30 cellular contexts compared by ENCODE assay signal in the genomic region with DNA sequence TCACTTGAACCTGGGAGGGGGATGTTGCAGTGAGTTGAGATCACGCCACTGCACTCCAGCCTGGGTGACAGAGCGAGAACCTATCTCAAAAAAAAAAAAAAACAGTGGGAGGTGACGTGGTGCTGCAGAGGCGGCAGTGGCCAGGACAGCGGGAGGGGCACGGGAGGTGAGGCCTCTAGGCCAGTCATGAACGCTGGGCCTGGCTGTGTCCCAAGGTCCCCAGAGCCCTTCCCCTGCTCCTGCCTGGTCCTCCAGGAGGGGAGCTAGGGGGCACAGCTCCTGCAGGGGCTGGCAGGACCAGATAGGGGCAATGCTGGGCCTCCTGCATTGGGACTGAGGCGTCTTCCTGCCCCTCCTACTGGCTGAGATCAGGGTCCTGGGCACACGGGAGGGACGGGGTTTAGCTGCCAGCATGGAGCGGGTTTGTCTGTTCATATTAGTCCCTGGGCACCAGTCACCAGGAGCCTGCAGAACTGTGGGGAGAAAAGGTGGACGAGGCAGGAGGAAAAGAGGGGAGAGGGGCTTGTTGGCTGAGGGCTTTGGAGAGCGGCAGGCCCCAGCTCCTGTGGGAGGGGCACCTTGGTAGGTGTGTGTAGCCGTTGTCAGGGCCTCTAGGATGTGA. TPM values are rescaled to one million over a fixed set of nuclear protein-coding genes. Genes with fewer than 3 reads are reported as not detected.
DNase-seq lines count a peak whose midpoint lies in the region; ATAC-seq, FAIRE-seq and TF ChIP-seq lines count a peak whose summit lies in the region.
"Had no signal": no experiment of that assay in that cellular context is flagged by ENCODE, and none has a peak within 500 bp of the region (broad histone marks: within the 10 kb centered on the region; RNA-seq: fewer than 3 reads in every experiment).

No MANE protein-coding gene starts in this region.

- no peak for FAIRE-seq in GM12878 (lab: Jason Lieb, UNC)
- FAIRE-seq: D721Med, GM12891 had no signal

- H3K27me3 ChIP-seq in IMR-90 (ENCODE audit: control insufficient read depth, insufficient read depth, low read length) = no peaks in the 10 kb centered on the region
- H3K27me3 ChIP-seq in GM12878 (replicated peaks in 1 of 2; ENCODE audit: control insufficient read depth in 2 of 2, insufficient read depth in 2 of 2, low read length in 1 of 2) = no peaks in the 10 kb centered on the region
- H3K27me3 ChIP-seq in ovary = no peaks in the 10 kb centered on the region
- H3K27me3 ChIP-seq: ascending aorta, cardiac muscle cell, esophagus muscularis mucosa, foreskin keratinocyte, heart left ventricle, upper lobe of left lung had no signal

- H3K4me2 ChIP-seq in IMR-90 (ENCODE audit: low read depth, low read length) = no peak overlapping the region
- no peak overlapping the region for H3K4me2 ChIP-seq in GM12878 (ENCODE audit: control insufficient read depth, insufficient read depth)

- TF ChIP-seq CTCF in IMR-90 (conservative IDR thresholded peaks at IDR 0.05; ENCODE audit: low read depth, low read length) (no peak), GM12878 (IDR thresholded peaks at IDR 0.05 in 2 of 3, conservative IDR thresholded peaks at IDR 0.05 in 1 of 3; ENCODE audit: control insufficient read depth in 2 of 3, extremely low read depth in 1 of 3, insufficient read depth in 1 of 3, low read depth in 3 of 3, low read length in 3 of 3) (no peak), ovary (IDR thresholded peaks at IDR 0.05) (no peak)

- H2AK5ac ChIP-seq in IMR-90 (ENCODE audit: low read depth, low read length) = no peak overlapping the region

- H3K36me3 ChIP-seq in IMR-90 (ENCODE audit: control insufficient read depth, insufficient read depth, low read length) = peaks cover 34% of the 10 kb centered on the region
- peaks cover 0 to 16% of the 10 kb centered on the region in 2 experiments; a peak in 3 of 4 replicates for H3K36me3 ChIP-seq in GM12878 (ENCODE audit: control insufficient read depth in 2 of 2, insufficient read depth in 2 of 2, low read length in 1 of 2)
- H3K36me3 ChIP-seq in ovary = no peaks in the 10 kb centered on the region

- in situ Hi-C loops in IMR-90 (cut with MboI; ENCODE audit: low sequenced_read_pairs) = no loop called here
- in situ Hi-C loops in GM12878 (cut with MboI) = no loop called here
- in situ Hi-C loops in ACHN (cut with HindIII; ENCODE audit: low pct_ligation_motif_present, low pct_unique_long_range_greater_than_20kb, low sequenced_read_pairs) = no loop called here

- H3K79me2 ChIP-seq in GM12878 (ENCODE audit: control insufficient read depth, insufficient read depth, low read length) = peaks cover 30% of the 10 kb centered on the region

- no peak overlapping the region for H3K18ac ChIP-seq in IMR-90 (ENCODE audit: low read depth, low read length)

- peak overlapping the region; percentile 28 for H2AK9ac ChIP-seq in IMR-90 (replicated peaks; ENCODE audit: low read depth, low read length, poor library complexity)

- CTCF ChIA-PET in IMR-90 (lab: Yijun Ruan, JAX) = no interaction called here
- CTCF ChIA-PET in GM12878 (lab: Yijun Ruan, JAX) = interaction anchor here (0.8 kb wide), 1 partner anchor 12 kb away, joined by 4 read pairs; a partner anchor contains a TSS

- TF ChIP-seq POLR2A in IMR-90 (IDR thresholded peaks at IDR 0.05; ENCODE audit: low read depth, low read length) (no peak), GM12878 (IDR thresholded peaks at IDR 0.05; ENCODE audit: low read depth, low read length) (peak; percentile 30; the same call in 1 of the 2 replicates), ovary (IDR thresholded peaks at IDR 0.05) (no peak)

- no peak overlapping the region for H2BK5ac ChIP-seq in IMR-90 (ENCODE audit: low read depth, low read length, poor library complexity, severe bottlenecking)

- dilution Hi-C loops in IMR-90 (cut with HindIII; ENCODE audit: low sequenced_read_pairs, unreplicated experiment) = no loop called here

- RAD21 ChIA-PET in GM12878 (lab: Charles Lee; ENCODE audit: unreplicated experiment) = no interaction called here

- H4K5ac ChIP-seq in IMR-90 (ENCODE audit: low read depth, low read length) = no peak overlapping the region

- no peak overlapping the region for H4K91ac ChIP-seq in IMR-90 (ENCODE audit: insufficient read depth, low read depth, low read length)

- no peak overlapping the region for H3K4ac ChIP-seq in IMR-90 (ENCODE audit: low read depth, low read length)

- H3K9ac ChIP-seq in IMR-90 (ENCODE audit: low read depth, low read length) (no peak overlapping the region), GM12878 (ENCODE audit: control insufficient read depth, insufficient read depth, low read length) (no peak overlapping the region)

- H3K4me1 ChIP-seq in IMR-90 (ENCODE audit: control insufficient read depth, insufficient read depth, low read length) = peaks cover 6% of the 10 kb centered on the region
- H3K4me1 ChIP-seq in GM12878 (ENCODE audit: control insufficient read depth, insufficient read depth, low read length) = peaks cover 8% of the 10 kb centered on the region
- H3K4me1 ChIP-seq in ovary (ENCODE audit: insufficient read depth) = peaks cover 13% of the 10 kb centered on the region
- H3K4me1 ChIP-seq: foreskin keratinocyte had no signal

- intact Hi-C loops in IMR-90 (cut with micrococcal nuclease) (no loop called here), GM12878 (cut with micrococcal nuclease; ENCODE audit: unreplicated experiment) (loop anchor here (10.0 kb wide), 1 partner anchor 223 kb away; a partner anchor contains a TSS), ovary (cut with DNase I) (no loop called here)

- H3K23ac ChIP-seq in IMR-90 (ENCODE audit: low read depth, low read length) = no peak overlapping the region

- H2AFZ ChIP-seq in IMR-90 (replicated peaks; ENCODE audit: low read length, poor library complexity) (no peak overlapping the region), GM12878 (ENCODE audit: control insufficient read depth, low read depth, low read length) (no peak overlapping the region)

- no peak overlapping the region for H3K27ac ChIP-seq in IMR-90 (ENCODE audit: insufficient read depth, low read length)
- no peak overlapping the region for H3K27ac ChIP-seq in GM12878 (ENCODE audit: control insufficient read depth, insufficient read depth)
- H3K27ac ChIP-seq in ovary = no peak overlapping the region
- H3K27ac ChIP-seq: ascending aorta, cardiac muscle cell, esophagus muscularis mucosa, foreskin keratinocyte, upper lobe of left lung had no signal

- no peak overlapping the region for H4K8ac ChIP-seq in IMR-90 (ENCODE audit: low read depth in 2 of 2, low read length in 2 of 2)

- no peak for TF ChIP-seq EP300 in GM12878 (IDR thresholded peaks at IDR 0.05; ENCODE audit: borderline replicate concordance in 1 of 2, control insufficient read depth in 1 of 2, low read depth in 2 of 2, low read length in 2 of 2)
- no peak for TF ChIP-seq EP300 in ovary (IDR thresholded peaks at IDR 0.05)

- no peak overlapping the region for H2BK20ac ChIP-seq in IMR-90 (ENCODE audit: low read depth, low read length)

- no peak overlapping the region for H3K4me3 ChIP-seq in IMR-90 (ENCODE audit: insufficient read depth, low read depth, low read length)
- no peak overlapping the region for H3K4me3 ChIP-seq in GM12878
- no peak overlapping the region for H3K4me3 ChIP-seq in ovary
- H3K4me3 ChIP-seq: ascending aorta, cardiac muscle cell, esophagus muscularis mucosa, heart left ventricle, upper lobe of left lung had no signal

- BruUV-seq in IMR-90 (replicated peaks; lab: Mats Ljungman, UMichigan) (no TSS peak), GM12878 (replicated peaks; lab: Mats Ljungman, UMichigan) (no TSS peak)

- no peak overlapping the region for H3K14ac ChIP-seq in IMR-90 (replicated peaks; ENCODE audit: low read depth, low read length)

- ATAC-seq in IMR-90 (ENCODE audit: low read depth) (no peak), GM12878 (no peak)
- ATAC-seq: foreskin keratinocyte; heart left ventricle; sciatic nerve; SK-N-SH treated with all-trans-retinoic acid at 6 μM for 48 hours; stimulated activated effector memory CD8-positive, alpha-beta T cell treated with anti-CD3 and anti-CD28 coated beads, Interleukin-12 subunit alpha, Interleukin-12 subunit beta, amount 100 ng/mL, for 72 hours; T-helper 17 cell had no signal

- DNase-seq in IMR-90 (no peak), GM12878 (ENCODE audit: low read depth, low spot score) (no peak), ovary (peak in 3 of 5 donors; percentile 23 to 37 (median 31)), DMS 273 (lab: John Stamatoyannopoulos, UW; ENCODE audit: unreplicated experiment) (no peak), ACHN (no peak)
- DNase-seq: activated effector memory CD4-positive, alpha-beta T cell treated with Interleukin-2 at 50 U/mL for 16 hours; CD4-positive, CD25-positive, alpha-beta regulatory T cell; cortex of kidney; EL; endodermal cell; foreskin keratinocyte; heart left ventricle; Kasumi-1; kidney glomerular epithelial cell; OCI-M1; posterior cingulate gyrus; stimulated activated CD4-positive, alpha-beta T cell treated with anti-CD3 and anti-CD28 coated beads, Interleukin-4, amount 100 ng/mL, for 24 hours; T-helper 17 cell had no signal

- 67% methylated on average over 4 of the region's 14 CpGs; no CpG with 5 or more reads in 1 of the 2 experiments for WGBS in IMR-90 (ENCODE audit: extremely low coverage in 2 of 2, insufficient read length in 1 of 2), 2 experiments
- 75% methylated on average over 13 of the region's 14 CpGs for WGBS in GM12878 (ENCODE audit: insufficient coverage, insufficient replicate concordance, low lambda C conversion rate, missing lambda C conversion rate)
- WGBS in ovary, 3 donors = 79 to 83% (median 79%) methylated on average over 14 of the region's 14 CpGs

- POLR2A ChIA-PET in IMR-90 (lab: Charles Lee; ENCODE audit: unreplicated experiment) (interaction anchor here (1.2 kb wide), 1 partner anchor 12 kb away, joined by 4 read pairs; a partner anchor contains a TSS), GM12878 (lab: Charles Lee) (no interaction called here)

- peaks cover 9 to 39% of the 10 kb centered on the region in 2 experiments; a peak in 3 of 4 replicates for H3K79me1 ChIP-seq in IMR-90 (ENCODE audit: low read depth in 1 of 2, low read length in 2 of 2)

- H4K20me1 ChIP-seq in IMR-90 (ENCODE audit: insufficient read depth, low read length) (peaks cover 50% of the 10 kb centered on the region), GM12878 (ENCODE audit: control insufficient read depth, insufficient read depth) (peaks cover 9% of the 10 kb centered on the region; the same call in 1 of the 2 replicates)

- H2BK120ac ChIP-seq in IMR-90 (ENCODE audit: low read depth, low read length) = no peak overlapping the region

- TF ChIP-seq RAD21 in IMR-90 (IDR thresholded peaks at IDR 0.05; ENCODE audit: low read length) (no peak), GM12878 (IDR thresholded peaks at IDR 0.05; ENCODE audit: insufficient read depth, low read depth, low read length) (no peak)

- H3K56ac ChIP-seq in IMR-90 (ENCODE audit: extremely low read depth, insufficient read depth, low read length) = no peak overlapping the region

- peaks cover 4% of the 10 kb centered on the region; the same call in 1 of the 2 replicates for H3K9me1 ChIP-seq in IMR-90 (ENCODE audit: insufficient read depth, low read length)

- H2BK15ac ChIP-seq in IMR-90 (ENCODE audit: low read depth, low read length) = no peak overlapping the region

- H3K9me3 ChIP-seq in IMR-90 (ENCODE audit: control insufficient read depth, insufficient read depth, low read length) (no peaks in the 10 kb centered on the region), GM12878 (replicated peaks; ENCODE audit: control insufficient read depth, insufficient read depth, low read length) (no peaks in the 10 kb centered on the region), ovary (no peaks in the 10 kb centered on the region)
- H3K9me3 ChIP-seq: ascending aorta, esophagus muscularis mucosa, heart left ventricle, upper lobe of left lung had no signal

- SMC1A ChIA-PET in GM12878 (lab: Charles Lee; ENCODE audit: uncharacterized antibody, unreplicated experiment) = no interaction called here

RNA-seq across cellular contexts. Expression of a gene that starts 4.5 kb away (rescaled TPM):
- 3.9 and 4.1 TPM in 2 replicates for total RNA-seq in IMR-90 (2012; rRNA removed)
- polyA plus RNA-seq in IMR-90 (2012; rRNA removed) = 15.6 TPM in 2 replicates
- 4.4 and 11.5 TPM in 2 replicates for polyA plus RNA-seq in IMR-90 (2012; cell fraction: cytosol; rRNA removed)
- polyA plus RNA-seq in IMR-90 (2012; cell fraction: nucleus; rRNA removed; ENCODE audit: low replicate concordance) = 49.0 and 68.0 TPM in 2 replicates
- 19.3 and 24.7 TPM in 2 replicates for total RNA-seq in GM12878 (2013; cell fraction: nucleolus; rRNA removed)
- total RNA-seq in GM12878 (2014; rRNA removed) = 9.7 and 13.4 TPM in 2 replicates
- 4.8 and 5.5 TPM in 2 replicates for total RNA-seq in GM12878 (2014; rRNA removed; fragmentation: Illumina TruSeq; extraction: Trizol)
- total RNA-seq in GM12878 (2021) = 30.6 and 32.2 TPM in 2 replicates
- 7.9 TPM for polyA plus RNA-seq in GM12878 (2011; ENCODE audit: low read depth)
- 5.6 and 9.0 TPM in 2 replicates for polyA plus RNA-seq in GM12878 (2011; rRNA removed)
- 10.8 and 18.3 TPM in 2 replicates for polyA plus RNA-seq in GM12878 (2011; cell fraction: cytosol; rRNA removed)
- 37.2 and 41.6 TPM in 2 replicates for polyA plus RNA-seq in GM12878 (2011; cell fraction: nucleus; rRNA removed)
- polyA plus RNA-seq in GM12878 (2012) = 20.1 and 27.9 TPM in 2 replicates
- polyA plus RNA-seq in GM12878 (2014; fragmentation: Illumina TruSeq; extraction: Trizol) = 4.2 and 8.0 TPM in 2 replicates
- under 1 TPM; 0.34 to 0.95 TPM for polyA plus RNA-seq in GM12878 (2014; fragmentation: Nextera tagmentation; extraction: Ambion mirVana)
- polyA plus RNA-seq in GM12878 (2014; rRNA removed) = 25.9 and 31.2 TPM in 2 replicates
- polyA plus RNA-seq in GM12878 (2016; fragmentation: Nextera tagmentation; extraction: Ambion mirVana) = 1 to 10 TPM; 3.5 to 4.5 TPM
- polyA minus RNA-seq in GM12878 (2011; rRNA and poly(A)+ RNA removed) = 5.4 and 11.6 TPM in 2 replicates
- polyA minus RNA-seq in GM12878 (2011; cell fraction: cytosol; rRNA and poly(A)+ RNA removed) = 6.0 and 10.7 TPM in 2 replicates
- polyA minus RNA-seq in GM12878 (2011; cell fraction: nucleus; rRNA and poly(A)+ RNA removed) = 9.4 and 11.8 TPM in 2 replicates
- total RNA-seq in ovary = 10 to 100 TPM in 5 of 7 donors, 1 to 10 TPM in 2; 9.2 to 35.5 (median 26.3) TPM
- 10 to 100 TPM in 1 of 2 donors, 1 to 10 TPM in 1; 6.3 to 32.2 TPM for polyA plus RNA-seq in ovary

RNA-seq across cellular contexts. Expression of a gene that starts 6.4 kb away (rescaled TPM):
- total RNA-seq in IMR-90 (2012; rRNA removed) (not detected in 2 replicates), GM12878 (2014; rRNA removed) (not detected in 2 replicates), GM12878 (2014; rRNA removed; fragmentation: Illumina TruSeq; extraction: Trizol) (not detected in 2 replicates), GM12878 (2021) (0.16 and 0.23 TPM in 2 replicates), ovary (1 to 10 TPM in 2 of 7 donors, not detected in 5; 1.0 to 6.9 TPM)
- polyA plus RNA-seq in IMR-90 (2012; rRNA removed) (0.94 and 2.2 TPM in 2 replicates), GM12878 (2011; rRNA removed) (not detected in 2 replicates), GM12878 (2014; fragmentation: Illumina TruSeq; extraction: Trizol) (not detected in 2 replicates), GM12878 (2014; fragmentation: Nextera tagmentation; extraction: Ambion mirVana) (not detected), GM12878 (2014; rRNA removed) (0.55 TPM in 1 of 2 replicates, not detected in the other), GM12878 (2016; fragmentation: Nextera tagmentation; extraction: Ambion mirVana) (under 1 TPM in 1 of 2 experiments, not detected in 1; 0.20 TPM), ovary (under 1 TPM in 1 of 2 donors, not detected in 1; 0.18 TPM)
- 3.5 and 4.4 TPM in 2 replicates for polyA plus RNA-seq in IMR-90 (2012; cell fraction: cytosol; rRNA removed)
- polyA plus RNA-seq in IMR-90 (2012; cell fraction: nucleus; rRNA removed; ENCODE audit: low replicate concordance) = 1.9 and 3.1 TPM in 2 replicates
- not detected in 2 replicates for total RNA-seq in GM12878 (2013; cell fraction: nucleolus; rRNA removed)
- polyA plus RNA-seq in GM12878 (2011; ENCODE audit: low read depth) = not detected
- 0.15 TPM in 1 of 2 replicates, not detected in the other for polyA plus RNA-seq in GM12878 (2011; cell fraction: cytosol; rRNA removed)
- polyA plus RNA-seq in GM12878 (2011; cell fraction: nucleus; rRNA removed) = 0.09 and 0.15 TPM in 2 replicates
- polyA plus RNA-seq in GM12878 (2012) = 0.15 TPM in 1 of 2 replicates, not detected in the other
- not detected in 2 replicates for polyA minus RNA-seq in GM12878 (2011; rRNA and poly(A)+ RNA removed)
- polyA minus RNA-seq in GM12878 (2011; cell fraction: cytosol; rRNA and poly(A)+ RNA removed) = not detected in 2 replicates
- 1.2 TPM in 1 of 2 replicates, not detected in the other for polyA minus RNA-seq in GM12878 (2011; cell fraction: nucleus; rRNA and poly(A)+ RNA removed)
- total RNA-seq: lung microvascular endothelial cell, sciatic nerve, subcutaneous adipose tissue had no signal
- polyA plus RNA-seq: CD4-positive, CD25-positive, alpha-beta regulatory T cell; neural cell had no signal

RNA-seq across cellular contexts. Expression of a gene that starts 11.9 kb away (rescaled TPM):
- total RNA-seq in IMR-90 (2012; rRNA removed) = 12.5 TPM in 2 replicates
- polyA plus RNA-seq in IMR-90 (2012; rRNA removed) = 29.2 and 34.9 TPM in 2 replicates
- polyA plus RNA-seq in IMR-90 (2012; cell fraction: cytosol; rRNA removed) = 25.5 and 35.6 TPM in 2 replicates
- polyA plus RNA-seq in IMR-90 (2012; cell fraction: nucleus; rRNA removed; ENCODE audit: low replicate concordance) = 14.1 and 27.5 TPM in 2 replicates
- 2.5 and 3.5 TPM in 2 replicates for total RNA-seq in GM12878 (2013; cell fraction: nucleolus; rRNA removed)
- total RNA-seq in GM12878 (2014; rRNA removed) = 16.0 and 16.8 TPM in 2 replicates
- 5.1 and 7.0 TPM in 2 replicates for total RNA-seq in GM12878 (2014; rRNA removed; fragmentation: Illumina TruSeq; extraction: Trizol)
- total RNA-seq in GM12878 (2021) = 17.6 and 20.8 TPM in 2 replicates
- polyA plus RNA-seq in GM12878 (2011; ENCODE audit: low read depth) = 3.1 TPM
- polyA plus RNA-seq in GM12878 (2011; rRNA removed) = 3.6 and 9.2 TPM in 2 replicates
- polyA plus RNA-seq in GM12878 (2011; cell fraction: cytosol; rRNA removed) = 11.9 and 19.3 TPM in 2 replicates
- 16.3 and 18.2 TPM in 2 replicates for polyA plus RNA-seq in GM12878 (2011; cell fraction: nucleus; rRNA removed)
- 14.8 and 15.4 TPM in 2 replicates for polyA plus RNA-seq in GM12878 (2012)
- polyA plus RNA-seq in GM12878 (2014; fragmentation: Illumina TruSeq; extraction: Trizol) = 0.86 and 5.4 TPM in 2 replicates
- 1 to 10 TPM in 1 of 2 experiments, under 1 TPM in 1; 0.19 to 1.0 TPM for polyA plus RNA-seq in GM12878 (2014; fragmentation: Nextera tagmentation; extraction: Ambion mirVana)
- polyA plus RNA-seq in GM12878 (2014; rRNA removed) = 17.7 and 18.3 TPM in 2 replicates
- 10 to 100 TPM; 15.9 to 19.7 TPM for polyA plus RNA-seq in GM12878 (2016; fragmentation: Nextera tagmentation; extraction: Ambion mirVana)
- polyA minus RNA-seq in GM12878 (2011; rRNA and poly(A)+ RNA removed) = 2.9 and 9.8 TPM in 2 replicates
- polyA minus RNA-seq in GM12878 (2011; cell fraction: cytosol; rRNA and poly(A)+ RNA removed) = 7.2 and 7.3 TPM in 2 replicates
- 4.7 and 6.4 TPM in 2 replicates for polyA minus RNA-seq in GM12878 (2011; cell fraction: nucleus; rRNA and poly(A)+ RNA removed)
- total RNA-seq in ovary = 10 to 100 TPM in 6 of 7 donors, 1 to 10 TPM in 1; 8.8 to 26.6 (median 16.3) TPM
- 10 to 100 TPM in 1 of 2 donors, 1 to 10 TPM in 1; 1.8 to 19.8 TPM for polyA plus RNA-seq in ovary

RNA-seq across cellular contexts. Expression of a gene that starts 17.7 kb away (rescaled TPM):
- 0.36 and 0.56 TPM in 2 replicates for total RNA-seq in IMR-90 (2012; rRNA removed)
- polyA plus RNA-seq in IMR-90 (2012; rRNA removed) = 7.4 and 12.8 TPM in 2 replicates
- polyA plus RNA-seq in IMR-90 (2012; cell fraction: cytosol; rRNA removed) = 8.1 and 17.5 TPM in 2 replicates
- polyA plus RNA-seq in IMR-90 (2012; cell fraction: nucleus; rRNA removed; ENCODE audit: low replicate concordance) = 3.9 and 11.2 TPM in 2 replicates
- not detected in 2 replicates for total RNA-seq in GM12878 (2013; cell fraction: nucleolus; rRNA removed)
- total RNA-seq in GM12878 (2014; rRNA removed) = 0.11 and 0.23 TPM in 2 replicates
- total RNA-seq in GM12878 (2014; rRNA removed; fragmentation: Illumina TruSeq; extraction: Trizol) = not detected in 2 replicates
- 1.0 and 1.1 TPM in 2 replicates for total RNA-seq in GM12878 (2021)
- polyA plus RNA-seq in GM12878 (2011; ENCODE audit: low read depth) = not detected
- polyA plus RNA-seq in GM12878 (2011; rRNA removed) = not detected in 2 replicates
- 0.15 and 0.32 TPM in 2 replicates for polyA plus RNA-seq in GM12878 (2011; cell fraction: cytosol; rRNA removed)
- 0.28 and 0.69 TPM in 2 replicates for polyA plus RNA-seq in GM12878 (2011; cell fraction: nucleus; rRNA removed)
- 0.17 and 0.49 TPM in 2 replicates for polyA plus RNA-seq in GM12878 (2012)
- polyA plus RNA-seq in GM12878 (2014; fragmentation: Illumina TruSeq; extraction: Trizol) = 0.04 TPM in 1 of 2 replicates, not detected in the other
- not detected for polyA plus RNA-seq in GM12878 (2014; fragmentation: Nextera tagmentation; extraction: Ambion mirVana)
- 0.33 and 0.84 TPM in 2 replicates for polyA plus RNA-seq in GM12878 (2014; rRNA removed)
- polyA plus RNA-seq in GM12878 (2016; fragmentation: Nextera tagmentation; extraction: Ambion mirVana) = under 1 TPM; 0.43 to 0.57 TPM
- polyA minus RNA-seq in GM12878 (2011; rRNA and poly(A)+ RNA removed) = not detected in 2 replicates
- 1.7 TPM in 1 of 2 replicates, not detected in the other for polyA minus RNA-seq in GM12878 (2011; cell fraction: cytosol; rRNA and poly(A)+ RNA removed)
- polyA minus RNA-seq in GM12878 (2011; cell fraction: nucleus; rRNA and poly(A)+ RNA removed) = not detected in 2 replicates
- total RNA-seq in ovary = 10 to 100 TPM in 2 of 7 donors, 1 to 10 TPM in 5; 1.4 to 99.7 (median 6.1) TPM
- polyA plus RNA-seq in ovary = 1 to 10 TPM in 1 of 2 donors, not detected in 1; 3.3 TPM
- total RNA-seq: ascending aorta; CD4-positive, CD25-positive, alpha-beta regulatory T cell; T-helper 17 cell had no signal
- polyA plus RNA-seq: CD4-positive, CD25-positive, alpha-beta regulatory T cell had no signal

RNA-seq across cellular contexts. Expression of a gene that starts 19.9 kb away (rescaled TPM):
- 6.9 and 7.2 TPM in 2 replicates for total RNA-seq in IMR-90 (2012; rRNA removed)
- polyA plus RNA-seq in IMR-90 (2012; rRNA removed) = 6.4 and 6.9 TPM in 2 replicates
- polyA plus RNA-seq in IMR-90 (2012; cell fraction: cytosol; rRNA removed) = 4.1 and 5.4 TPM in 2 replicates
- polyA plus RNA-seq in IMR-90 (2012; cell fraction: nucleus; rRNA removed; ENCODE audit: low replicate concordance) = 4.1 and 7.1 TPM in 2 replicates
- not detected in 2 replicates for total RNA-seq in GM12878 (2013; cell fraction: nucleolus; rRNA removed)
- not detected in 2 replicates for total RNA-seq in GM12878 (2014; rRNA removed)
- not detected in 2 replicates for total RNA-seq in GM12878 (2014; rRNA removed; fragmentation: Illumina TruSeq; extraction: Trizol)
- total RNA-seq in GM12878 (2021) = 0.16 TPM in 1 of 2 replicates, not detected in the other
- 0.05 TPM for polyA plus RNA-seq in GM12878 (2011; ENCODE audit: low read depth)
- 0.04 TPM in 1 of 2 replicates, not detected in the other for polyA plus RNA-seq in GM12878 (2011; rRNA removed)
- not detected in 2 replicates for polyA plus RNA-seq in GM12878 (2011; cell fraction: cytosol; rRNA removed)
- polyA plus RNA-seq in GM12878 (2011; cell fraction: nucleus; rRNA removed) = not detected in 2 replicates
- 0.20 TPM in 1 of 2 replicates, not detected in the other for polyA plus RNA-seq in GM12878 (2012)
- polyA plus RNA-seq in GM12878 (2014; fragmentation: Illumina TruSeq; extraction: Trizol) = not detected in 2 replicates
- not detected for polyA plus RNA-seq in GM12878 (2014; fragmentation: Nextera tagmentation; extraction: Ambion mirVana)
- 0.11 and 0.32 TPM in 2 replicates for polyA plus RNA-seq in GM12878 (2014; rRNA removed)
- polyA plus RNA-seq in GM12878 (2016; fragmentation: Nextera tagmentation; extraction: Ambion mirVana) = under 1 TPM in 1 of 2 experiments, not detected in 1; 0.25 TPM
- not detected in 2 replicates for polyA minus RNA-seq in GM12878 (2011; rRNA and poly(A)+ RNA removed)
- polyA minus RNA-seq in GM12878 (2011; cell fraction: cytosol; rRNA and poly(A)+ RNA removed) = not detected in 2 replicates
- polyA minus RNA-seq in GM12878 (2011; cell fraction: nucleus; rRNA and poly(A)+ RNA removed) = 0.10 and 1.1 TPM in 2 replicates
- total RNA-seq in ovary = 1 to 10 TPM in 1 of 7 donors, under 1 TPM in 4, not detected in 2; 0.10 to 2.1 (median 0.72) TPM
- under 1 TPM; 0.13 to 0.97 TPM for polyA plus RNA-seq in ovary
- total RNA-seq: ascending aorta; CD4-positive, CD25-positive, alpha-beta regulatory T cell; T-helper 17 cell had no signal
- polyA plus RNA-seq: cardiac muscle cell; CD4-positive, CD25-positive, alpha-beta regulatory T cell; neural cell had no signal

Comparison
In these comparisons a context has a peak if more than half of its experiments do, and no peak if none do; other contexts are left out.
1. DNase-seq: peak in ovary (3 of 5); none in IMR-90 (single experiment), GM12878 (single experiment), DMS 273 (single experiment) and ACHN (single experiment).